ENCODE assay signal across 8 cellular contexts in genomic region chr15:60005352-60006202, GRCh38. TPM values are rescaled to one million over a fixed set of nuclear protein-coding genes. Genes with fewer than 3 reads are reported as not detected.
DNase-seq lines count a peak whose midpoint lies in the region; ATAC-seq and TF ChIP-seq lines count a peak whose summit lies in the region.

No MANE protein-coding gene starts in this region.

- H3K36me3 Mint-ChIP-seq in activated CD4-positive, alpha-beta T cell treated with anti-CD3 and anti-CD28 coated beads for 36 hours (ENCODE audit: low read depth), result no peaks in the 10 kb centered on the region
- H3K36me3 Mint-ChIP-seq in T-helper 17 cell (ENCODE audit: low read depth), result peaks cover 8% of the 10 kb centered on the region
- H3K36me3 Mint-ChIP-seq in stimulated activated effector memory CD8-positive, alpha-beta T cell treated with anti-CD3 and anti-CD28 coated beads, Interleukin-12 subunit alpha, Interleukin-12 subunit beta, amount 100 ng/mL, for 72 hours, result peaks cover 23% of the 10 kb centered on the region

- peak; percentile 45 for DNase-seq in activated CD4-positive, alpha-beta T cell treated with anti-CD3 and anti-CD28 coated beads for 36 hours
- no peak for DNase-seq in activated CD4-positive, alpha-beta T cell treated with anti-CD3 and anti-CD28 coated beads, Interleukin-2, amount 50 U/mL, for 4 hours
- DNase-seq in T-helper 17 cell, result no peak
- no peak for DNase-seq in right atrium auricular region (ENCODE audit: low spot score)
- peak in 1 of 2 donors; percentile 55 for DNase-seq in stimulated activated effector memory CD8-positive, alpha-beta T cell treated with anti-CD3 and anti-CD28 coated beads, Interleukin-12 subunit alpha, Interleukin-12 subunit beta, amount 100 ng/mL, for 72 hours (ENCODE audit: low spot score in 2 of 2)
- no peak for DNase-seq in CD1c-positive myeloid dendritic cell (ENCODE audit: extremely low spot score)
- no peak for DNase-seq in midbrain (lab: John Stamatoyannopoulos, UW)

- peak overlapping the region; percentile 81 for H3K4me3 Mint-ChIP-seq in activated CD4-positive, alpha-beta T cell treated with anti-CD3 and anti-CD28 coated beads for 36 hours
- H3K4me3 Mint-ChIP-seq in T-helper 17 cell, result peak overlapping the region; percentile 95
- peak overlapping the region; percentile 98 for H3K4me3 Mint-ChIP-seq in stimulated activated effector memory CD8-positive, alpha-beta T cell treated with anti-CD3 and anti-CD28 coated beads, Interleukin-12 subunit alpha, Interleukin-12 subunit beta, amount 100 ng/mL, for 72 hours

- peaks cover 0 to 30% of the 10 kb centered on the region in 2 donors for H3K4me1 ChIP-seq in right atrium auricular region

- H3K4me3 ChIP-seq in right atrium auricular region, result peak overlapping the region; percentile 25 to 42

- peaks cover 40% of the 10 kb centered on the region for H3K4me1 Mint-ChIP-seq in activated CD4-positive, alpha-beta T cell treated with anti-CD3 and anti-CD28 coated beads for 36 hours
- H3K4me1 Mint-ChIP-seq in T-helper 17 cell, result peaks cover 28% of the 10 kb centered on the region
- H3K4me1 Mint-ChIP-seq in stimulated activated effector memory CD8-positive, alpha-beta T cell treated with anti-CD3 and anti-CD28 coated beads, Interleukin-12 subunit alpha, Interleukin-12 subunit beta, amount 100 ng/mL, for 72 hours, result peaks cover 42% of the 10 kb centered on the region

- POLR2A ChIA-PET in activated CD4-positive, alpha-beta T cell treated with anti-CD3 and anti-CD28 coated beads for 36 hours (lab: Charles Lee), result interaction anchor here (0.6 to 0.8 kb wide), 2 partner anchors 15 to 256 kb away, joined by 3 to 4 read pairs; no protein-coding TSS in a partner anchor

- no peaks in the 10 kb centered on the region for H3K36me3 ChIP-seq in right atrium auricular region

- H3K27ac ChIP-seq in right atrium auricular region, result no peak overlapping the region

- H3K27me3 ChIP-seq in right atrium auricular region, result peaks cover 59 to 87% of the 10 kb centered on the region in 2 donors

- TF ChIP-seq CTCF in right atrium auricular region (IDR thresholded peaks at IDR 0.05), result no peak

- intact Hi-C loops in activated CD4-positive, alpha-beta T cell treated with anti-CD3 and anti-CD28 coated beads for 36 hours (cut with DNase I, micrococcal nuclease), result loop anchor here (1.0 to 5.0 kb wide), 8 partner anchors 42 to 472 kb away; partner anchors contain the start of genes ANXA2 (in 1 of the 2), BNIP2 (in 1 of the 2) and ICE2 (in 1 of the 2)

- CTCF ChIA-PET in activated CD4-positive, alpha-beta T cell treated with anti-CD3 and anti-CD28 coated beads for 36 hours (lab: Charles Lee), result no interaction called here

- H3K9me3 ChIP-seq in T-helper 17 cell (ENCODE audit: control insufficient read depth, low read length, poor library complexity, severe bottlenecking) (peaks cover 14% of the 10 kb centered on the region), right atrium auricular region (no peaks in the 10 kb centered on the region)

- H3K27me3 Mint-ChIP-seq in activated CD4-positive, alpha-beta T cell treated with anti-CD3 and anti-CD28 coated beads for 36 hours, result peaks cover 84% of the 10 kb centered on the region
- peaks cover 87% of the 10 kb centered on the region for H3K27me3 Mint-ChIP-seq in T-helper 17 cell

- ATAC-seq in activated CD4-positive, alpha-beta T cell treated with anti-CD3 and anti-CD28 coated beads for 36 hours, result peak; percentile 8
- peak; percentile 34 for ATAC-seq in T-helper 17 cell
- peak; percentile 41 for ATAC-seq in stimulated activated effector memory CD8-positive, alpha-beta T cell treated with anti-CD3 and anti-CD28 coated beads, Interleukin-12 subunit alpha, Interleukin-12 subunit beta, amount 100 ng/mL, for 72 hours
- no peak for ATAC-seq in HG03095 (IDR thresholded peaks at IDR 0.05; ENCODE audit: unreplicated experiment)

- H3K9me3 Mint-ChIP-seq in activated CD4-positive, alpha-beta T cell treated with anti-CD3 and anti-CD28 coated beads for 36 hours (ENCODE audit: low read depth), result no peaks in the 10 kb centered on the region
- peaks cover 9% of the 10 kb centered on the region for H3K9me3 Mint-ChIP-seq in stimulated activated effector memory CD8-positive, alpha-beta T cell treated with anti-CD3 and anti-CD28 coated beads, Interleukin-12 subunit alpha, Interleukin-12 subunit beta, amount 100 ng/mL, for 72 hours

- H3K27ac Mint-ChIP-seq in activated CD4-positive, alpha-beta T cell treated with anti-CD3 and anti-CD28 coated beads for 36 hours, result peak overlapping the region; percentile 88
- peak overlapping the region; percentile 97 for H3K27ac Mint-ChIP-seq in T-helper 17 cell
- H3K27ac Mint-ChIP-seq in stimulated activated effector memory CD8-positive, alpha-beta T cell treated with anti-CD3 and anti-CD28 coated beads, Interleukin-12 subunit alpha, Interleukin-12 subunit beta, amount 100 ng/mL, for 72 hours, result peak overlapping the region; percentile 91

RNA-seq across cellular contexts. Expression of gene FOXB1, which starts 1.5 kb away (rescaled TPM):
- under 1 TPM; 0.53 to 0.56 TPM for total RNA-seq in activated CD4-positive, alpha-beta T cell treated with anti-CD3 and anti-CD28 coated beads for 36 hours
- total RNA-seq in T-helper 17 cell (under 1 TPM; 0.21 to 0.22 TPM), right atrium auricular region (not detected)
